ENCODE assay signal across 26 cellular contexts in the genomic region with DNA sequence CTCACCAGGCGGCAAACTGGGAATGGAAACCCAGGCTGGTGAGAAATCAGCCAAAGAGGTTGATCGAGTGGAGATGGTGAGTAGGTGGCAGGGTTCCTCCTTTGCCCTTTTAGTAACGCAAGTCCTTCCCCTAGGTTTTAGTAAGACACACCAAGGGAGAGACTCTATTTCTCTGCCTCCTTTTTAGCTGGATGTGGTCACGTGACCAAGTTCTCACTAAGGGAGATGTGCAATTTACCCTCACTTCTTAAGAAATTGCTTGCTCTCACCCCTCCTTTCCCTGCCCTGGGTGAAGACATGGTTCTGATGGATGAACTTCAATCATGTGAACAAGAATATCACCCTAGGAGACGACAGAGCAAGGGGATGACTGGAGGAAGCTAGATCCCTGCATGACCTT.
"Had no signal": no experiment of that assay in that cellular context is flagged by ENCODE, and none has a peak within 500 bp of the region (broad histone marks: within the 10 kb centered on the region; RNA-seq: fewer than 3 reads in every experiment).

No MANE protein-coding gene starts in this region.

- H3K4me2 ChIP-seq: hepatocyte, smooth muscle cell had no signal

- H3K27me3 ChIP-seq: hepatocyte, pancreas, upper lobe of left lung, vagina had no signal

- H3K36me3 Mint-ChIP-seq: mesothelial cell of epicardium; stimulated activated naive B cell treated with anti-CD40 and anti-IgM and Interleukin-4, amounts not matched to agents 10 μg/mL and 1 μg/mL and 100 μg/mL, for 72 hours had no signal

- H3K9me3 ChIP-seq: pancreas, prostate gland, suprapubic skin, thoracic aorta, vagina had no signal

- H3K79me2 ChIP-seq: hepatocyte had no signal

- DNase-seq: heart right ventricle; islet precursor cell; left ventricle myocardium inferior; naive B cell; nucleus accumbens; pancreas; posterior cingulate gyrus; retina; right cardiac atrium; stimulated activated CD4-positive, alpha-beta T cell treated with anti-CD3 and anti-CD28 coated beads, Interleukin-1b, Interleukin-23, amount 100 ng/mL, for 48 hours; stimulated activated CD4-positive, alpha-beta T cell treated with anti-CD3 and anti-CD28 coated beads, Interleukin-2, amount 100 ng/mL, for 48 hours; stimulated activated naive B cell treated with anti-CD40 and anti-IgM and Interleukin-4, amounts not matched to agents 10 μg/mL and 1 μg/mL and 100 μg/mL, for 72 hours; stimulated activated naive CD8-positive, alpha-beta T cell treated with anti-CD3 and anti-CD28 coated beads, Interleukin-15, Interleukin-2, amounts not matched to agents 100 U/mL and 50 U/mL, for 24 hours; stomach; tibial artery; upper lobe of left lung had no signal

- H3K27ac ChIP-seq: heart right ventricle, hepatocyte, left ventricle myocardium inferior, pancreas, prostate gland, suprapubic skin, thoracic aorta, tibial artery, upper lobe of left lung, vagina had no signal

- FAIRE-seq: pancreas had no signal

- H3K4me3 ChIP-seq: heart right ventricle, hepatocyte, left ventricle myocardium inferior, lung, pancreas, prostate gland, smooth muscle cell, stomach, suprapubic skin, thoracic aorta, tibial artery, upper lobe of left lung, vagina had no signal

- H3K27ac Mint-ChIP-seq: mesothelial cell of epicardium; naive B cell; nephron; stimulated activated naive B cell treated with anti-CD40 and anti-IgM and Interleukin-4, amounts not matched to agents 10 μg/mL and 1 μg/mL and 100 μg/mL, for 72 hours had no signal

- H3K4me3 Mint-ChIP-seq: mesothelial cell of epicardium; naive B cell; nephron; neural crest cell; stimulated activated naive B cell treated with anti-CD40 and anti-IgM and Interleukin-4, amounts not matched to agents 10 μg/mL and 1 μg/mL and 100 μg/mL, for 72 hours had no signal

- H3K4me1 ChIP-seq: pancreas, prostate gland, stomach, suprapubic skin, tibial artery, vagina had no signal

- H3K36me3 ChIP-seq: heart right ventricle, left ventricle myocardium inferior, pancreas, prostate gland, stomach, suprapubic skin, thoracic aorta, tibial artery, upper lobe of left lung, vagina had no signal

- H3K4me1 Mint-ChIP-seq: naive B cell; nephron; stimulated activated naive B cell treated with anti-CD40 and anti-IgM and Interleukin-4, amounts not matched to agents 10 μg/mL and 1 μg/mL and 100 μg/mL, for 72 hours had no signal

- ATAC-seq: heart right ventricle; pancreas; right cardiac atrium; stimulated activated naive B cell treated with anti-CD40 and anti-IgM and Interleukin-4, amounts not matched to agents 10 μg/mL and 1 μg/mL and 100 μg/mL, for 72 hours; stimulated activated naive CD8-positive, alpha-beta T cell treated with anti-CD3 and anti-CD28 coated beads, Interleukin-15, Interleukin-2, amounts not matched to agents 100 U/mL and 50 U/mL, for 24 hours had no signal

- H2AFZ ChIP-seq: hepatocyte had no signal
